Comparison of ENCODE assay signal across 8 cellular contexts in the genomic region with DNA sequence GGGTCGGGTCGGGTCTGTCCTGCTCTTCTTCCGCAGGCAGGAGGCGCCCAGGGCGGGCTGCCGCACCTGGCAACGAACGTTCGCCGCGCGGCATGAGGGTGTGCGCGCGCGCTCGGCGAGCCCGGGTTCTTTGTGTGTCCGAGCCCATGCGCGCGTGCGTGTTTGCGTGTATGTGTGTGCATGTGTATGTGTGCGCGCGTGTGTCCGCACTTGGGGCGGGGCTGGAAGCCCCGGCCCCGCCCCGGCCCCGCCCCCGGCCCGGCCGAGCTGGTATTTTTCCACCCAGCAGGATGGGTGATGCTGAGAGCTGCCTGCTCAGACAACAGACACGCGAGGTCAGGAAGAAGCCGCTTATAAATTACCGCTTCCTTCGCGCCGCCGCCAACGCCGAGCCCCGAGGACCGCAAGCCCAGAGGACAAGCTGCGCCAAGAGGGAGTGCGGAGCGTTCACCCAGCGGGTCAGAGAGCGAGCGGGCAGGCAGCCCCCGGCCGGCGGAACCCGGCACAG. TPM values are rescaled to one million over a fixed set of nuclear protein-coding genes. Genes with fewer than 3 reads are reported as not detected.
A peak's percentile ranks its signal among the peaks of the same experiment; 100 is the strongest.
DNase-seq lines count a peak whose midpoint lies in the region; ATAC-seq and TF ChIP-seq lines count a peak whose summit lies in the region.

Gene SLC6A6, plus strand, starts transcription at position 303 of the 508 bp plus-strand sequence. CDS start 41,029 bp downstream, outside the sequence.

- H3K9me3 ChIP-seq in left lung = no peaks in the 10 kb centered on the region

- peaks cover 0 to 6% of the 10 kb centered on the region in 2 donors for H3K36me3 ChIP-seq in left lung

- H3K27me3 ChIP-seq in left lung = no peaks in the 10 kb centered on the region

- intact Hi-C loops in CD14-positive monocyte (cut with micrococcal nuclease) = loop anchor here (5.0 kb wide), 1 partner anchor 40 kb away; no protein-coding TSS in a partner anchor
- intact Hi-C loops in left lung (cut with DNase I) = no loop called here

- DNase-seq in CD14-positive monocyte (ENCODE audit: low spot score) (peak; percentile 95), NCI-H526 treated with DMSO at 0.1 percent for 48 hours (lab: John Stamatoyannopoulos, UW) (peak; percentile 93), dedifferentiated amniotic fluid mesenchymal stem cell (ENCODE audit: extremely low spot score) (peak; percentile 89), left lung (peak; percentile 95 to 99)
- peak; percentile 95 for DNase-seq in activated CD4-positive, alpha-beta T cell treated with anti-CD3 and anti-CD28 coated beads, Interleukin-2, amount 10 ng/mL, durations not matched to agents 7 days and 5 days
- DNase-seq in stimulated activated CD4-positive, alpha-beta T cell treated with anti-CD3 and anti-CD28 coated beads, Interleukin-2, amount 100 ng/mL, for 4 hours (ENCODE audit: low read depth) = peak; percentile 94

- peak within 1 kb of the TSS; percentile 80 to 90 for H3K4me3 ChIP-seq in left lung

- CTCF ChIA-PET in activated CD4-positive, alpha-beta T cell treated with anti-CD3 and anti-CD28 coated beads, Interleukin-2, amount 10 ng/mL, durations not matched to agents 7 days and 5 days (lab: Charles Lee) = interaction anchor here (0.6 to 1.6 kb wide), 8 partner anchors 9 to 506 kb away, joined by 3 to 5 read pairs (median 3); no protein-coding TSS in a partner anchor

- H3K27ac ChIP-seq in left lung = peak within 1 kb of the TSS; percentile 90 to 97

- H3K4me1 ChIP-seq in left lung = peaks cover 28 to 79% of the 10 kb centered on the region in 2 donors

- H3K9me3 Mint-ChIP-seq in CD14-positive monocyte = peaks cover 0 to 2% (median 0%) of the 10 kb centered on the region in 7 donors
- no peaks in the 10 kb centered on the region for H3K9me3 Mint-ChIP-seq in activated CD4-positive, alpha-beta T cell treated with anti-CD3 and anti-CD28 coated beads, Interleukin-2, amount 10 ng/mL, durations not matched to agents 7 days and 5 days

- peaks cover 8 to 15% (median 14%) of the 10 kb centered on the region in 3 donors for H3K27me3 Mint-ChIP-seq in CD14-positive monocyte (ENCODE audit: low read depth in 3 of 3)
- H3K27me3 Mint-ChIP-seq in activated CD4-positive, alpha-beta T cell treated with anti-CD3 and anti-CD28 coated beads, Interleukin-2, amount 10 ng/mL, durations not matched to agents 7 days and 5 days = no peaks in the 10 kb centered on the region

- TF ChIP-seq CTCF in CD14-positive monocyte (IDR thresholded peaks at IDR 0.05) = peak; percentile 37
- TF ChIP-seq CTCF in left lung (IDR thresholded peaks at IDR 0.05) = peak in 1 of 2 donors; percentile 37

- peak within 1 kb of the TSS; percentile 96 to 99 (median 98) for H3K27ac Mint-ChIP-seq in CD14-positive monocyte
- H3K27ac Mint-ChIP-seq in activated CD4-positive, alpha-beta T cell treated with anti-CD3 and anti-CD28 coated beads, Interleukin-2, amount 10 ng/mL, durations not matched to agents 7 days and 5 days = peak within 1 kb of the TSS; percentile 99

- peak; percentile 77 for ATAC-seq in GM19328 (IDR thresholded peaks at IDR 0.05; ENCODE audit: unreplicated experiment)
- ATAC-seq in HG03469 (IDR thresholded peaks at IDR 0.05; ENCODE audit: unreplicated experiment) = peak; percentile 71
- peak; percentile 85 for ATAC-seq in left lung

- H3K4me1 Mint-ChIP-seq in CD14-positive monocyte = peaks cover 73% of the 10 kb centered on the region
- H3K4me1 Mint-ChIP-seq in activated CD4-positive, alpha-beta T cell treated with anti-CD3 and anti-CD28 coated beads, Interleukin-2, amount 10 ng/mL, durations not matched to agents 7 days and 5 days = peaks cover 55% of the 10 kb centered on the region

- H3K4me3 Mint-ChIP-seq in CD14-positive monocyte = peak within 1 kb of the TSS; percentile 99
- peak within 1 kb of the TSS; percentile 98 for H3K4me3 Mint-ChIP-seq in activated CD4-positive, alpha-beta T cell treated with anti-CD3 and anti-CD28 coated beads, Interleukin-2, amount 10 ng/mL, durations not matched to agents 7 days and 5 days

- POLR2A ChIA-PET in activated CD4-positive, alpha-beta T cell treated with anti-CD3 and anti-CD28 coated beads, Interleukin-2, amount 10 ng/mL, durations not matched to agents 7 days and 5 days (lab: Charles Lee) = interaction anchor here (0.8 to 1.8 kb wide), 2 partner anchors 29 to 60 kb away, joined by 3 to 12 read pairs; no protein-coding TSS in a partner anchor

- peaks cover 19 to 29% of the 10 kb centered on the region in 2 donors for H3K36me3 Mint-ChIP-seq in CD14-positive monocyte
- peaks cover 17% of the 10 kb centered on the region for H3K36me3 Mint-ChIP-seq in activated CD4-positive, alpha-beta T cell treated with anti-CD3 and anti-CD28 coated beads, Interleukin-2, amount 10 ng/mL, durations not matched to agents 7 days and 5 days (ENCODE audit: low read depth)

RNA-seq across cellular contexts. Expression of gene SLC6A6, which starts in this region (rescaled TPM):
- polyA plus RNA-seq in CD14-positive monocyte = 10 to 100 TPM; 18.4 to 24.5 TPM
- total RNA-seq in activated CD4-positive, alpha-beta T cell treated with anti-CD3 and anti-CD28 coated beads, Interleukin-2, amount 10 ng/mL, durations not matched to agents 7 days and 5 days = 10 to 100 TPM; 42.0 to 43.1 TPM
- 100 to 1,000 TPM in 1 of 2 donors, 10 to 100 TPM in 1; 32.2 to 134 TPM for total RNA-seq in left lung

Comparison
In these comparisons a context has a peak if more than half of its experiments do, and no peak if none do; other contexts are left out.
1. Peak in every context shown above with its lines: DNase-seq, ATAC-seq, H3K4me3 ChIP-seq and H3K27ac ChIP-seq.
2. intact Hi-C loops: an anchor here in CD14-positive monocyte (5.0 kb wide); none called in left lung.